Comparison of ENCODE assay signal across 16 cellular contexts in the genomic region with DNA sequence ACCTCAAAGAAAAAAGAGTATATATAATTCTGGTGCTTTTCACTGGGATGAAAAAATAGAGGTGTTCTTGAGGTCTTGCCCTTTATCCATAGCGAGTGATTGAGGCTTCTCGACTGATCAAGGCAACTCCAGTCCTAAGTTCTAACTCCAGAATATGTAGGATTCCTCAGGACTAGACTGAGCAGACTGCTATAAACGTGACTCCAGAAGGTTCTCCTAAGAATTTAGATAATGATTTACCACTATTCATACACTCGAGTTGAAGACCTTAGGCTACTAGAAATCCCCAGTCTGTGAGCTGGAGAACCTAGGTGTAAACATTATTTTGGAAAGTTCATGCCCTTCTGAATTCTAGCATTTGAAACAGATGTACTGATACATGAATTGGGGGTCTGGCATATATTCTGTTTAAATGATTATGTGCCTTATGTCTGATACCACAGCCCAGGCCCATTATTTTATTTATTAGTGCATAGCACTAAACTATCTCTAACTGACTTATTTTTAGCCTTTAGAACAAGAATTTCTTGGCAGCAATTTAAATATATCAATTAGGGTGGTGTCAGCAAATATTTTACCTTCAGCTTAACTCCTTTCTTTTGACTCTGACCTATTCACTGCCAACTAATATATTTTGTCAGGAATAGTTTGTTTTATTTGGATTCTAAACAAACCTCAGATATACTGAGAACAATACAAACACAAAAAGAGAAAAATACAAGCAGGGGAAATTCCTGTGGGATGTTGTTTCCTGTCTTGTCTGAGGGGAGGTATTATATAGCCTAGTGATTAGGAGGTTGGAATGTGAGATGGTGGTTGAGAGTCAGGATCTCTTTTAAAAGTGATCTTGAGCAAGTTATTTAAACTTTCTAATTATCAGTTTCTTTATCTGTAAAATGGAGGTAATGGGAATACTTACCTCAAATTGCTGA.
DNase-seq lines count a peak whose midpoint lies in the region; TF ChIP-seq lines count a peak whose summit lies in the region.
"Had no signal": no experiment of that assay in that cellular context is flagged by ENCODE, and none has a peak within 500 bp of the region (broad histone marks: within the 10 kb centered on the region; RNA-seq: fewer than 3 reads in every experiment).

No MANE protein-coding gene starts in this region.

- no peak for TF ChIP-seq EP300 in suprapubic skin (IDR thresholded peaks at IDR 0.05)

- peak; percentile 62 for DNase-seq in A673 (ENCODE audit: low spot score)
- peak; percentile 63 for DNase-seq in choroid plexus epithelial cell (ENCODE audit: low read depth)
- peak; percentile 60 to 81 for DNase-seq in lung microvascular endothelial cell (ENCODE audit: low read depth in 2 of 2)
- no peak for DNase-seq in suprapubic skin (ENCODE audit: low spot score in 2 of 2)
- no peak for DNase-seq in NOMO-1 treated with DMSO at 0.1 percent for 48 hours (lab: John Stamatoyannopoulos, UW; ENCODE audit: unreplicated experiment)
- DNase-seq in NCI-H82 treated with DMSO at 0.1 percent for 48 hours (lab: John Stamatoyannopoulos, UW; ENCODE audit: unreplicated experiment) = no peak
- no peak for DNase-seq in stimulated activated CD4-positive, alpha-beta T cell treated with anti-CD3 and anti-CD28 coated beads, Interleukin-12 subunit alpha, Interleukin-12 subunit beta, amount 100 ng/mL, for 4 hours
- DNase-seq: activated CD4-positive, alpha-beta T cell treated with anti-CD3 and anti-CD28 coated beads for 48 hours; activated gamma-delta T cell; DND-41; NCI-H446 treated with DMSO at 0.1 percent for 48 hours; thyroid gland had no signal

- H3K9me3 ChIP-seq in A673 (ENCODE audit: low read depth, low read length, poor library complexity, severe bottlenecking) (no peaks in the 10 kb centered on the region), HUES48 (ENCODE audit: control insufficient read depth, insufficient read depth, low read length) (no peaks in the 10 kb centered on the region), suprapubic skin (no peaks in the 10 kb centered on the region)
- H3K9me3 ChIP-seq: gastroesophageal sphincter, right atrium auricular region, thyroid gland had no signal

- H3K27ac ChIP-seq in A673 (ENCODE audit: low read depth, low read length, poor library complexity, severe bottlenecking) (no peak overlapping the region), HUES48 (ENCODE audit: low read depth, low read length) (peak overlapping the region; percentile 59), suprapubic skin (no peak overlapping the region)
- H3K27ac ChIP-seq: coronary artery, gastroesophageal sphincter, right atrium auricular region had no signal

- H3K27me3 ChIP-seq in A673 (replicated peaks; ENCODE audit: insufficient read depth, low read depth, low read length, poor library complexity) (no peaks in the 10 kb centered on the region), HUES48 (ENCODE audit: control insufficient read depth, insufficient read depth, low read length) (no peaks in the 10 kb centered on the region), suprapubic skin (no peaks in the 10 kb centered on the region)
- H3K27me3 ChIP-seq: gastroesophageal sphincter, right atrium auricular region, thyroid gland had no signal

- H3K4me1 ChIP-seq in A673 (ENCODE audit: insufficient read depth, low read length, poor library complexity, severe bottlenecking) (peaks cover 15% of the 10 kb centered on the region), HUES48 (ENCODE audit: control insufficient read depth, insufficient read depth, low read length) (no peaks in the 10 kb centered on the region), suprapubic skin (peaks cover 4% of the 10 kb centered on the region)

- TF ChIP-seq POLR2A in suprapubic skin (IDR thresholded peaks at IDR 0.05) = no peak

- H3K36me3 ChIP-seq in A673 (ENCODE audit: insufficient read depth, low read length, poor library complexity, severe bottlenecking) (no peaks in the 10 kb centered on the region), HUES48 (ENCODE audit: control insufficient read depth, insufficient read depth, low read length) (peaks cover 11% of the 10 kb centered on the region), suprapubic skin (peaks cover 6% of the 10 kb centered on the region)
- H3K36me3 ChIP-seq: thyroid gland had no signal

- H3K4me3 ChIP-seq in A673 (ENCODE audit: low read depth, low read length, poor library complexity, severe bottlenecking) (no peak overlapping the region), HUES48 (ENCODE audit: low read depth, low read length) (no peak overlapping the region), choroid plexus epithelial cell (ENCODE audit: low read depth, low read length) (no peak overlapping the region), suprapubic skin (no peak overlapping the region)
- H3K4me3 ChIP-seq: coronary artery, gastroesophageal sphincter, right atrium auricular region, thyroid gland had no signal

- WGBS in suprapubic skin = 71% methylated on average over 4 of the region's 4 CpGs

- CTCF ChIA-PET in A673 (lab: Charles Lee) = no interaction called here

- TF ChIP-seq CTCF in A673 (conservative IDR thresholded peaks at IDR 0.05; ENCODE audit: low read depth, low read length) (no peak), choroid plexus epithelial cell (conservative IDR thresholded peaks at IDR 0.05; ENCODE audit: low read depth, low read length) (no peak), suprapubic skin (IDR thresholded peaks at IDR 0.05) (no peak)

- intact Hi-C loops in A673 (cut with micrococcal nuclease; ENCODE audit: unreplicated experiment) = no loop called here

- BruUV-seq in A673 (replicated peaks; lab: Mats Ljungman, UMichigan) = no TSS peak

- POLR2A ChIA-PET in A673 (lab: Charles Lee; ENCODE audit: low non-redundant PET) = no interaction called here

- H3K9ac ChIP-seq in HUES48 (ENCODE audit: low read depth, low read length) = no peak overlapping the region

Comparison
In these comparisons a context has a peak if more than half of its experiments do, and no peak if none do; other contexts are left out.
1. DNase-seq: peak in A673 (single experiment), choroid plexus epithelial cell (single experiment) and lung microvascular endothelial cell (2 of 2); none in suprapubic skin (0 of 2), NOMO-1 treated with DMSO at 0.1 percent for 48 hours (single experiment), NCI-H82 treated with DMSO at 0.1 percent for 48 hours (single experiment) and stimulated activated CD4-positive, alpha-beta T cell treated with anti-CD3 and anti-CD28 coated beads, Interleukin-12 subunit alpha, Interleukin-12 subunit beta, amount 100 ng/mL, for 4 hours (single experiment).